Comparison of ENCODE assay signal across 10 cellular contexts in the genomic region with DNA sequence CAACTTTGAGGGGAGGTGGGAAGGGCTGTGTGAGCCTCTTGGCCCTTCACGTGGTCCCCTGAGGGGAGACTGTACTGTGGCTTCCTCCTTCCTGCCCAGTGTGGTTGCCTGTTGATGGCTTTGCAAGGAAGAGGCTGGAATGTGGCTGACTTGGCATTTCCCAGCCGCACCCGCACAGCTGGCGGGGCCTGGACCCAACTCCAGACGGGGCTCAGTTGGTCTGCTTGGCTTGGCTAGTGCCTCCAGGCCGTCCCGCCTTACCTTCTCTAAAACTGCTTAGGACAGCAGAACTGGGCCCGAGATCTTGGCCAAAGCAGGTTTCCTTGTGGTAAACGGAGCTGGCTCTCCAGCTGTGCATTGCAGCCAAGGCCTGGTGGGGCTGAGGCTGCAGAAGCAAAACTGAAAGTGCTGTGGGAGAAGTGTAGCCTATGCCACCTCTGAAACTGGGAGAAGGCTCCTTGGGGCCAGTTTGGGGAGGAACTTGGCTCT.
DNase-seq lines count a peak whose midpoint lies in the region; ATAC-seq and TF ChIP-seq lines count a peak whose summit lies in the region.
"Had no signal": no experiment of that assay in that cellular context is flagged by ENCODE, and none has a peak within 500 bp of the region (broad histone marks: within the 10 kb centered on the region; RNA-seq: fewer than 3 reads in every experiment).

No MANE protein-coding gene starts in this region.

- peak; percentile 48 for DNase-seq in activated CD8-positive, alpha-beta memory T cell treated with anti-CD3 and anti-CD28 coated beads, Interleukin-2, amount 10 ng/mL, durations not matched to agents 7 days and 5 days
- no peak for DNase-seq in activated CD8-positive, alpha-beta memory T cell treated with anti-CD3 and anti-CD28 coated beads for 24 hours
- DNase-seq in RWPE2 (ENCODE audit: low spot score) (no peak), left lobe of liver (ENCODE audit: low spot score) (peak; percentile 57), upper lobe of left lung (peak in 1 of 2 donors; percentile 65), NCI-H187 (lab: John Stamatoyannopoulos, UW) (no peak), NCI-H446 treated with DMSO at 0.1 percent for 48 hours (lab: John Stamatoyannopoulos, UW) (no peak)
- DNase-seq: glutamatergic neuron had no signal

- TF ChIP-seq CTCF in RWPE2 (IDR thresholded peaks at IDR 0.05; ENCODE audit: poor library complexity, severe bottlenecking) (no peak), upper lobe of left lung (IDR thresholded peaks at IDR 0.05) (no peak)

- no peaks in the 10 kb centered on the region for H3K9me3 ChIP-seq in RWPE2 (ENCODE audit: severe bottlenecking)
- no peaks in the 10 kb centered on the region for H3K9me3 ChIP-seq in upper lobe of left lung

- no peak for TF ChIP-seq POLR2A in upper lobe of left lung (IDR thresholded peaks at IDR 0.05)

- no peak for TF ChIP-seq EP300 in upper lobe of left lung (IDR thresholded peaks at IDR 0.05)

- H3K27me3 ChIP-seq in RWPE2 (ENCODE audit: insufficient read depth, poor library complexity, severe bottlenecking), result no peaks in the 10 kb centered on the region
- H3K27me3 ChIP-seq in upper lobe of left lung, result no peaks in the 10 kb centered on the region

- no peaks in the 10 kb centered on the region for H3K9me3 Mint-ChIP-seq in activated CD8-positive, alpha-beta memory T cell treated with anti-CD3 and anti-CD28 coated beads, Interleukin-2, amount 10 ng/mL, durations not matched to agents 7 days and 5 days (ENCODE audit: low read depth)

- no peak overlapping the region for H3K4me3 ChIP-seq in RWPE2 (ENCODE audit: severe bottlenecking)
- H3K4me3 ChIP-seq in upper lobe of left lung, result peak overlapping the region; percentile 9 to 41 (median 24)

- H3K27me3 Mint-ChIP-seq in activated CD8-positive, alpha-beta memory T cell treated with anti-CD3 and anti-CD28 coated beads, Interleukin-2, amount 10 ng/mL, durations not matched to agents 7 days and 5 days, result peaks cover 18% of the 10 kb centered on the region

- peaks cover 18% of the 10 kb centered on the region for H3K4me1 Mint-ChIP-seq in activated CD8-positive, alpha-beta memory T cell treated with anti-CD3 and anti-CD28 coated beads, Interleukin-2, amount 10 ng/mL, durations not matched to agents 7 days and 5 days

- H3K4me1 ChIP-seq in RWPE2 (ENCODE audit: insufficient read depth, poor library complexity, severe bottlenecking), result peaks cover 3% of the 10 kb centered on the region
- H3K4me1 ChIP-seq in upper lobe of left lung, result peaks cover 5 to 12% (median 7%) of the 10 kb centered on the region in 4 donors

- H3K36me3 Mint-ChIP-seq in activated CD8-positive, alpha-beta memory T cell treated with anti-CD3 and anti-CD28 coated beads, Interleukin-2, amount 10 ng/mL, durations not matched to agents 7 days and 5 days, result no peaks in the 10 kb centered on the region

- 44% methylated on average over 9 of the region's 9 CpGs for WGBS in upper lobe of left lung, 2 donors

- ATAC-seq in activated CD8-positive, alpha-beta memory T cell treated with anti-CD3 and anti-CD28 coated beads, Interleukin-2, amount 10 ng/mL, durations not matched to agents 7 days and 5 days, result peak; percentile 81
- ATAC-seq in RWPE2 (ENCODE audit: low read depth), result peak; percentile 20; the same call in 1 of the 3 replicates
- peak; percentile 84 for ATAC-seq in left lobe of liver
- ATAC-seq in upper lobe of left lung (ENCODE audit: low FRiP score in 2 of 2), result peak in 1 of 2 donors; percentile 76
- ATAC-seq in HG03095 (IDR thresholded peaks at IDR 0.05; ENCODE audit: unreplicated experiment), result no peak

- CTCF ChIA-PET in activated CD8-positive, alpha-beta memory T cell treated with anti-CD3 and anti-CD28 coated beads, Interleukin-2, amount 10 ng/mL, durations not matched to agents 7 days and 5 days (lab: Charles Lee), result interaction anchor here (1.0 to 2.7 kb wide), 3 partner anchors 10 to 200 kb away, joined by 3 to 21 read pairs (median 4); partner anchors contain the start of gene SMOC1

- no peak overlapping the region for H3K27ac Mint-ChIP-seq in activated CD8-positive, alpha-beta memory T cell treated with anti-CD3 and anti-CD28 coated beads, Interleukin-2, amount 10 ng/mL, durations not matched to agents 7 days and 5 days

- H3K27ac ChIP-seq in RWPE2 (ENCODE audit: poor library complexity, severe bottlenecking) (no peak overlapping the region), upper lobe of left lung (peak overlapping the region in 2 of 4 donors; percentile 9 to 59)
- H3K27ac ChIP-seq: C4-2B had no signal

- no peaks in the 10 kb centered on the region for H3K36me3 ChIP-seq in RWPE2 (ENCODE audit: low read depth)
- no peaks in the 10 kb centered on the region for H3K36me3 ChIP-seq in upper lobe of left lung

- no peak overlapping the region for H3K4me3 Mint-ChIP-seq in activated CD8-positive, alpha-beta memory T cell treated with anti-CD3 and anti-CD28 coated beads, Interleukin-2, amount 10 ng/mL, durations not matched to agents 7 days and 5 days

Comparison
In these comparisons a context has a peak if more than half of its experiments do, and no peak if none do; other contexts are left out.
1. DNase-seq: peak in activated CD8-positive, alpha-beta memory T cell treated with anti-CD3 and anti-CD28 coated beads, Interleukin-2, amount 10 ng/mL, durations not matched to agents 7 days and 5 days (single experiment) and left lobe of liver (single experiment); none in activated CD8-positive, alpha-beta memory T cell treated with anti-CD3 and anti-CD28 coated beads for 24 hours (single experiment), RWPE2 (single experiment), NCI-H187 (0 of 2) and NCI-H446 treated with DMSO at 0.1 percent for 48 hours (single experiment).